In the genomic region with DNA sequence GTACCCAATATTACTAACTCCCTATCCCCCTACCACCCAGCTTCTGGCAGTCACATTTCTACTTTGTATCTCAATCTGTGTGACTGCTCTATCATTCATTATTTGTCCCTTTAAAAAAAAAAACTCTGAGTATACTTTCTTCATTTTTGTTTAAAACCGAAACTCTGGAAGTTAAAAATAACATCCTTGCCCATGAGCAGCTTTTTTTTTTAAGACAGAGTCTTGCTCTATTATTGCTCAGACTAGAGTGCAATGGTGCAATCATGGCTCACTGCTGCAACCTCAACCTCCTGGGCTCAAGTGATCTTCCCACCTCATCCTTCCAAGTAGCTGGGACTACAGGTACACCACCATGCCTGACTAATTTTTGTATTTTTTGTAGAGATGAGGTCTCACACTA, we compare ENCODE assay signal across 14 cellular contexts. TPM values are rescaled to one million over a fixed set of nuclear protein-coding genes. Genes with fewer than 3 reads are reported as not detected.
A peak's percentile ranks its signal among the peaks of the same experiment; 100 is the strongest.
DNase-seq lines count a peak whose midpoint lies in the region; ATAC-seq, FAIRE-seq and TF ChIP-seq lines count a peak whose summit lies in the region.
"Had no signal": no experiment of that assay in that cellular context is flagged by ENCODE, and none has a peak within 500 bp of the region (broad histone marks: within the 10 kb centered on the region; RNA-seq: fewer than 3 reads in every experiment).

No MANE protein-coding gene starts in this region.

- WGBS in psoas muscle, 3 donors, result 29 to 41% (median 33%) methylated on average over 1 of the region's 1 CpG

- H3K27ac Mint-ChIP-seq in activated T-helper 1 cell treated with anti-CD3 and anti-CD28 coated beads, Interleukin-12 subunit alpha, Interleukin-12 subunit beta, Interleukin-2, Interleukin-4 antibody, amounts not matched to agents 30 ng/mL and 10 ng/mL and 1 ng/mL, durations not matched to agents 14 hours and 24 hours and 36 hours, result no peak overlapping the region
- H3K27ac Mint-ChIP-seq: stimulated activated naive CD8-positive, alpha-beta T cell treated with anti-CD3 and anti-CD28 coated beads, Interleukin-15, amount 100 ng/mL, for 72 hours had no signal

- H3K27ac ChIP-seq in psoas muscle, result no peak overlapping the region

- H3K4me3 ChIP-seq in choroid plexus epithelial cell (ENCODE audit: low read depth, low read length) (no peak overlapping the region), psoas muscle (no peak overlapping the region)
- H3K4me3 ChIP-seq: spleen had no signal

- peaks cover 22% of the 10 kb centered on the region for H3K4me1 ChIP-seq in psoas muscle

- peaks cover 12% of the 10 kb centered on the region for H3K36me3 Mint-ChIP-seq in activated T-helper 1 cell treated with anti-CD3 and anti-CD28 coated beads, Interleukin-12 subunit alpha, Interleukin-12 subunit beta, Interleukin-2, Interleukin-4 antibody, amounts not matched to agents 30 ng/mL and 10 ng/mL and 1 ng/mL, durations not matched to agents 14 hours and 24 hours and 36 hours (ENCODE audit: low read depth)

- intact Hi-C loops in psoas muscle (cut with DNase I), result no loop called here
- intact Hi-C loops in activated T-helper 1 cell treated with anti-CD3 and anti-CD28 coated beads, Interleukin-12 subunit alpha, Interleukin-12 subunit beta, Interleukin-2, Interleukin-4 antibody, amounts not matched to agents 30 ng/mL and 10 ng/mL and 1 ng/mL, durations not matched to agents 14 hours and 24 hours and 36 hours (cut with micrococcal nuclease), result no loop called here

- no peaks in the 10 kb centered on the region for H3K36me3 ChIP-seq in psoas muscle (ENCODE audit: insufficient read depth in 1 of 2, low read depth in 1 of 2)

- H3K9me3 ChIP-seq in psoas muscle, result no peaks in the 10 kb centered on the region
- H3K9me3 ChIP-seq: spleen had no signal

- no peaks in the 10 kb centered on the region for H3K27me3 ChIP-seq in psoas muscle (ENCODE audit: insufficient read depth in 3 of 3, low read length in 2 of 3)
- H3K27me3 ChIP-seq: spleen had no signal

- H3K9me3 Mint-ChIP-seq in activated T-helper 1 cell treated with anti-CD3 and anti-CD28 coated beads, Interleukin-12 subunit alpha, Interleukin-12 subunit beta, Interleukin-2, Interleukin-4 antibody, amounts not matched to agents 30 ng/mL and 10 ng/mL and 1 ng/mL, durations not matched to agents 14 hours and 24 hours and 36 hours, result no peaks in the 10 kb centered on the region
- H3K9me3 Mint-ChIP-seq: stimulated activated naive CD8-positive, alpha-beta T cell treated with anti-CD3 and anti-CD28 coated beads, Interleukin-15, amount 100 ng/mL, for 72 hours had no signal

- H3K4me3 Mint-ChIP-seq in activated T-helper 1 cell treated with anti-CD3 and anti-CD28 coated beads, Interleukin-12 subunit alpha, Interleukin-12 subunit beta, Interleukin-2, Interleukin-4 antibody, amounts not matched to agents 30 ng/mL and 10 ng/mL and 1 ng/mL, durations not matched to agents 14 hours and 24 hours and 36 hours, result no peak overlapping the region
- H3K4me3 Mint-ChIP-seq: stimulated activated naive CD8-positive, alpha-beta T cell treated with anti-CD3 and anti-CD28 coated beads, Interleukin-15, amount 100 ng/mL, for 72 hours had no signal

- no peak for TF ChIP-seq POLR2A in GM12892 (IDR thresholded peaks at IDR 0.05; ENCODE audit: low read depth, low read length)

- peak; percentile 74 for FAIRE-seq in GM12892 (lab: Jason Lieb, UNC)
- FAIRE-seq: endothelial cell of umbilical vein had no signal

- DNase-seq in GM12892 (ENCODE audit: insufficient read length) (no peak), choroid plexus epithelial cell (ENCODE audit: low read depth) (peak; percentile 81), psoas muscle (no peak), activated gamma-delta T cell (lab: John Stamatoyannopoulos, UW) (no peak)
- DNase-seq in activated T-helper 1 cell treated with anti-CD3 and anti-CD28 coated beads, Interleukin-12 subunit alpha, Interleukin-12 subunit beta, Interleukin-2, Interleukin-4 antibody, amounts not matched to agents 30 ng/mL and 10 ng/mL and 1 ng/mL, durations not matched to agents 14 hours and 24 hours and 36 hours (ENCODE audit: low spot score), result no peak
- DNase-seq: activated effector memory CD4-positive, alpha-beta T cell treated with Interleukin-2 at 50 U/mL for 16 hours; GDM1; GOT3; NCI-H446 treated with DMSO at 0.1 percent for 48 hours; spleen; stimulated activated naive CD8-positive, alpha-beta T cell treated with anti-CD3 and anti-CD28 coated beads, Interleukin-15, amount 100 ng/mL, for 72 hours had no signal

- peaks cover 42% of the 10 kb centered on the region for H3K4me1 Mint-ChIP-seq in activated T-helper 1 cell treated with anti-CD3 and anti-CD28 coated beads, Interleukin-12 subunit alpha, Interleukin-12 subunit beta, Interleukin-2, Interleukin-4 antibody, amounts not matched to agents 30 ng/mL and 10 ng/mL and 1 ng/mL, durations not matched to agents 14 hours and 24 hours and 36 hours (ENCODE audit: low read depth)

- ATAC-seq in HG02885 (IDR thresholded peaks at IDR 0.05; ENCODE audit: poor library complexity, unreplicated experiment) (peak; percentile 65), psoas muscle (peak; percentile 43 to 72 (median 60)), HG03108 (IDR thresholded peaks at IDR 0.05; ENCODE audit: unreplicated experiment) (no peak)
- ATAC-seq: stimulated activated naive CD8-positive, alpha-beta T cell treated with anti-CD3 and anti-CD28 coated beads, Interleukin-15, amount 100 ng/mL, for 72 hours had no signal

- no peaks in the 10 kb centered on the region for H3K27me3 Mint-ChIP-seq in activated T-helper 1 cell treated with anti-CD3 and anti-CD28 coated beads, Interleukin-12 subunit alpha, Interleukin-12 subunit beta, Interleukin-2, Interleukin-4 antibody, amounts not matched to agents 30 ng/mL and 10 ng/mL and 1 ng/mL, durations not matched to agents 14 hours and 24 hours and 36 hours (ENCODE audit: insufficient read depth)
- H3K27me3 Mint-ChIP-seq: stimulated activated naive CD8-positive, alpha-beta T cell treated with anti-CD3 and anti-CD28 coated beads, Interleukin-15, amount 100 ng/mL, for 72 hours had no signal

- TF ChIP-seq CTCF in choroid plexus epithelial cell (conservative IDR thresholded peaks at IDR 0.05; ENCODE audit: low read depth, low read length) (no peak), psoas muscle (IDR thresholded peaks at IDR 0.05) (no peak)

RNA-seq across cellular contexts. Expression of a gene that starts 15.8 kb away (rescaled TPM):
- 56.5 TPM for polyA plus RNA-seq in GM12892 (2012; ENCODE audit: missing spikeins)
- total RNA-seq in psoas muscle, result 10 to 100 TPM; 45.9 to 75.9 (median 61.5) TPM
- polyA plus RNA-seq in psoas muscle, result 10 to 100 TPM; 24.5 to 69.1 (median 39.1) TPM
- 92.2 and 96.4 TPM in 2 replicates for total RNA-seq in activated T-helper 1 cell treated with anti-CD3 and anti-CD28 coated beads, Interleukin-12 subunit alpha, Interleukin-12 subunit beta, Interleukin-2, Interleukin-4 antibody, amounts not matched to agents 30 ng/mL and 10 ng/mL and 1 ng/mL, durations not matched to agents 14 hours and 24 hours and 36 hours
